In the genomic region with DNA sequence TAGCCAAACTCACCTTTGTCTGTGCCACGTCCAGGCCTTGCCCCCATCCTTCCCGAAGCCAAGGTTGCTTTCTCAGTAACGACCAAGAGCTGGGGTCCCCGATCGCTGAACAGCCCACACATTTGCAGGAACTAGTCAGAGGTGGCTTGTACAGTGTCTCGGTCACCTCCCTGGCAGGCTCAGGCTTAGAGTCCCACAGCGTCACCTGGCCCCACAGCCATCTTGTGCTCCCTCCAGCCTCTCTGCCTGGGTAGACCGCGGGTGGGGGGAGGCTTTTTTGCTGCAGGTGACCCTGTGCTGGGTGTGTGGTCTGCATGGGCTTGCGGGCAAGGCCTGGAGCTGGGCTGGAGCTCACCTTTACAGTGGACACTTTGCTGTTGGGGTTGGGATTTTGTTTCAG, we compare ENCODE assay signal across 1 cellular context.
TF ChIP-seq lines count a peak whose summit lies in the region.

No MANE protein-coding gene starts in this region.

TF ChIP-seq in IMR-90, 13 proteins besides CTCF, POLR2A, EP300 and RAD21 (continued from another document):
- no peak for TF ChIP-seq CEBPB (IDR thresholded peaks at IDR 0.05; ENCODE audit: low read depth, low read length)
- TF ChIP-seq RFX5 (IDR thresholded peaks at IDR 0.05; ENCODE audit: low read depth, low read length), result no peak
- TF ChIP-seq CHD1 (IDR thresholded peaks at IDR 0.05; ENCODE audit: low read depth, low read length), result no peak
- TF ChIP-seq ELK1 (IDR thresholded peaks at IDR 0.05; ENCODE audit: borderline replicate concordance, low read depth, low read length), result no peak
